In genomic region chr5:99060306-99061261, GRCh38 we compare ENCODE assay signal across 8 cellular contexts.
DNase-seq lines count a peak whose midpoint lies in the region; ATAC-seq and TF ChIP-seq lines count a peak whose summit lies in the region.

No MANE protein-coding gene starts in this region.

- peak; percentile 51 for DNase-seq in AG08396 (ENCODE audit: low spot score)
- peak; percentile 42 to 60 for DNase-seq in NCI-H524 (lab: John Stamatoyannopoulos, UW)
- DNase-seq in activated CD4-positive, alpha-beta T cell treated with anti-CD3 and anti-CD28 coated beads for 48 hours: peak; percentile 89
- DNase-seq in coronary artery (ENCODE audit: low spot score): no peak
- peak; percentile 62 to 86 (median 79) for DNase-seq in stimulated activated CD4-positive, alpha-beta T cell treated with anti-CD3 and anti-CD28 coated beads, TNF-alpha, amount 100 ng/mL, for 24 hours (ENCODE audit: low read depth in 3 of 3)

- H3K9me3 ChIP-seq in liver (ENCODE audit: control insufficient read depth in 4 of 4, low read length in 3 of 4): no peaks in the 10 kb centered on the region

- H3K4me1 ChIP-seq in liver (ENCODE audit: control insufficient read depth in 4 of 4, insufficient read depth in 4 of 4, low read length in 3 of 4): no peaks in the 10 kb centered on the region

- ATAC-seq in GM18858 (IDR thresholded peaks at IDR 0.05; ENCODE audit: unreplicated experiment) (peak; percentile 52), HG03139 (IDR thresholded peaks at IDR 0.05; ENCODE audit: unreplicated experiment) (peak; percentile 45)

- TF ChIP-seq CTCF in coronary artery (IDR thresholded peaks at IDR 0.05) (peak; percentile 70), liver (IDR thresholded peaks at IDR 0.05; ENCODE audit: low read depth, low read length, missing input control) (peak; percentile 91)

- H3K4me3 ChIP-seq in coronary artery (no peak overlapping the region), liver (ENCODE audit: low read depth in 1 of 3, low read length in 3 of 3) (no peak overlapping the region)

- TF ChIP-seq RAD21 in liver (IDR thresholded peaks at IDR 0.05): peak; percentile 91 to 92

- H3K9ac ChIP-seq in liver (ENCODE audit: low read depth in 1 of 2, low read length in 2 of 2): no peak overlapping the region

- peaks cover 0 to 3% (median 0%) of the 10 kb centered on the region in 4 donors for H3K27me3 ChIP-seq in liver (ENCODE audit: control insufficient read depth in 4 of 4, insufficient read depth in 4 of 4, low read length in 3 of 4)

- H3K36me3 ChIP-seq in liver (ENCODE audit: control insufficient read depth in 4 of 4, insufficient read depth in 3 of 4, low read depth in 1 of 4, low read length in 3 of 4): no peaks in the 10 kb centered on the region

- WGBS in liver: 30% methylated on average over 13 of the region's 13 CpGs

- H3K27ac ChIP-seq in coronary artery (no peak overlapping the region), liver (ENCODE audit: low read depth in 1 of 2, low read length in 2 of 2) (no peak overlapping the region)

TF ChIP-seq in liver, 16 proteins besides CTCF, POLR2A, EP300 and RAD21:
- TF ChIP-seq NR2F2 (IDR thresholded peaks at IDR 0.05) (no peak), EGR1 (IDR thresholded peaks at IDR 0.05; ENCODE audit: low read depth in 2 of 2) (no peak), HNF4A (conservative IDR thresholded peaks at IDR 0.05) (no peak), ATF3 (IDR thresholded peaks at IDR 0.05) (no peak), ZBTB33 (IDR thresholded peaks at IDR 0.05) (no peak), REST (IDR thresholded peaks at IDR 0.05) (no peak), HNF4G (IDR thresholded peaks at IDR 0.05) (no peak), FOXA1 (IDR thresholded peaks at IDR 0.05) (no peak), JUND (IDR thresholded peaks at IDR 0.05) (no peak), FOXA2 (IDR thresholded peaks at IDR 0.05) (no peak), RXRA (IDR thresholded peaks at IDR 0.05) (no peak)
